Comparison of ENCODE assay signal across 1 cellular context in genomic region chr1:27858072-27858948, GRCh38.
TF ChIP-seq lines count a peak whose summit lies in the region.

No MANE protein-coding gene starts in this region.

TF ChIP-seq in K562, 482 proteins besides CTCF, POLR2A, EP300 and RAD21 (continued from another document and continues in another):
- TF ChIP-seq MAFK (IDR thresholded peaks at IDR 0.05; ENCODE audit: low read length): 0 out of 2 replicates have a peak, but pooled peaks have one; percentile 10
- TF ChIP-seq HDAC1 (IDR thresholded peaks at IDR 0.05): no peak
- no peak for TF ChIP-seq TFE3 (CRISPR knock-in tag; IDR thresholded peaks at IDR 0.05)
- TF ChIP-seq SETDB1 (IDR thresholded peaks at IDR 0.05; ENCODE audit: low read length): no peak
- TF ChIP-seq HNRNPH1 (optimal IDR thresholded peaks at IDR 0.05; ENCODE audit: low read depth, low read length): no peak
- TF ChIP-seq ZNF707 (CRISPR knock-in tag; conservative IDR thresholded peaks at IDR 0.05): no peak
- no peak for TF ChIP-seq ZNF324 (CRISPR knock-in tag; IDR thresholded peaks at IDR 0.05)
- TF ChIP-seq NCOR1 (IDR thresholded peaks at IDR 0.05): no peak
- no peak for TF ChIP-seq THAP7 (CRISPR knock-in tag; IDR thresholded peaks at IDR 0.05)
- TF ChIP-seq PHB (CRISPR knock-in tag; IDR thresholded peaks at IDR 0.05): no peak
- no peak for TF ChIP-seq ZNF785 (CRISPR knock-in tag; IDR thresholded peaks at IDR 0.05)
- TF ChIP-seq SRSF7 (optimal IDR thresholded peaks at IDR 0.05; ENCODE audit: low read depth, low read length): no peak
- TF ChIP-seq, protein P1, sequence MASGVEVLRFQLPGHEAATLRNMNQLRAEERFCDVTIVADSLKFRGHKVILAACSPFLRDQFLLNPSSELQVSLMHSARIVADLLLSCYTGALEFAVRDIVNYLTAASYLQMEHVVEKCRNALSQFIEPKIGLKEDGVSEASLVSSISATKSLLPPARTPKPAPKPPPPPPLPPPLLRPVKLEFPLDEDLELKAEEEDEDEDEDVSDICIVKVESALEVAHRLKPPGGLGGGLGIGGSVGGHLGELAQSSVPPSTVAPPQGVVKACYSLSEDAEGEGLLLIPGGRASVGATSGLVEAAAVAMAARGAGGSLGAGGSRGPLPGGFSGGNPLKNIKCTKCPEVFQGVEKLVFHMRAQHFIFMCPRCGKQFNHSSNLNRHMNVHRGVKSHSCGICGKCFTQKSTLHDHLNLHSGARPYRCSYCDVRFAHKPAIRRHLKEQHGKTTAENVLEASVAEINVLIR (CRISPR knock-in tag; IDR thresholded peaks at IDR 0.05): no peak
- TF ChIP-seq FOSL1 (tag; conservative IDR thresholded peaks at IDR 0.05): no peak
- no peak for TF ChIP-seq STAT5B (CRISPR knock-in tag; IDR thresholded peaks at IDR 0.05)
- TF ChIP-seq KDM5B (IDR thresholded peaks at IDR 0.05; ENCODE audit: insufficient replicate concordance, low read depth, low read length): no peak
- no peak for TF ChIP-seq E2F3 (CRISPR knock-in tag; IDR thresholded peaks at IDR 0.05)
- TF ChIP-seq HOXB6 (CRISPR knock-in tag; IDR thresholded peaks at IDR 0.05; ENCODE audit: borderline replicate concordance): no peak
- no peak for TF ChIP-seq EGR1 (conservative IDR thresholded peaks at IDR 0.05)
- no peak for TF ChIP-seq TAF1 (IDR thresholded peaks at IDR 0.05; ENCODE audit: control insufficient read depth, extremely low read depth, insufficient read depth, low read length, severe bottlenecking)
- TF ChIP-seq CTBP1 (IDR thresholded peaks at IDR 0.05; ENCODE audit: borderline replicate concordance): peak; percentile 68; the same call in 1 of the 2 replicates
- TF ChIP-seq CHD2 (IDR thresholded peaks at IDR 0.05; ENCODE audit: low read depth, low read length): no peak
- TF ChIP-seq ZNF197 (CRISPR knock-in tag; IDR thresholded peaks at IDR 0.05; ENCODE audit: low read depth): no peak
- no peak for TF ChIP-seq SMARCA5 (IDR thresholded peaks at IDR 0.05)
- TF ChIP-seq PHTF2 (CRISPR knock-in tag; IDR thresholded peaks at IDR 0.05): no peak
- no peak for TF ChIP-seq BCLAF1 (IDR thresholded peaks at IDR 0.05; ENCODE audit: borderline replicate concordance in 1 of 2, control insufficient read depth in 1 of 2, low read depth in 2 of 2, low read length in 1 of 2)
- TF ChIP-seq, protein P2, sequence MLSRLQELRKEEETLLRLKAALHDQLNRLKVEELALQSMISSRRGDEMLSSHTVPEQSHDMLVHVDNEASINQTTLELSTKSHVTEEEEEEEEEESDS (CRISPR knock-in tag; IDR thresholded peaks at IDR 0.05): no peak
- peak; percentile 58 to 92; a peak in 3 of 4 replicates for TF ChIP-seq MAZ (CRISPR knock-in tag; conservative IDR thresholded peaks at IDR 0.05 in 1 of 2, IDR thresholded peaks at IDR 0.05 in 1 of 2)
- TF ChIP-seq, protein P3, sequence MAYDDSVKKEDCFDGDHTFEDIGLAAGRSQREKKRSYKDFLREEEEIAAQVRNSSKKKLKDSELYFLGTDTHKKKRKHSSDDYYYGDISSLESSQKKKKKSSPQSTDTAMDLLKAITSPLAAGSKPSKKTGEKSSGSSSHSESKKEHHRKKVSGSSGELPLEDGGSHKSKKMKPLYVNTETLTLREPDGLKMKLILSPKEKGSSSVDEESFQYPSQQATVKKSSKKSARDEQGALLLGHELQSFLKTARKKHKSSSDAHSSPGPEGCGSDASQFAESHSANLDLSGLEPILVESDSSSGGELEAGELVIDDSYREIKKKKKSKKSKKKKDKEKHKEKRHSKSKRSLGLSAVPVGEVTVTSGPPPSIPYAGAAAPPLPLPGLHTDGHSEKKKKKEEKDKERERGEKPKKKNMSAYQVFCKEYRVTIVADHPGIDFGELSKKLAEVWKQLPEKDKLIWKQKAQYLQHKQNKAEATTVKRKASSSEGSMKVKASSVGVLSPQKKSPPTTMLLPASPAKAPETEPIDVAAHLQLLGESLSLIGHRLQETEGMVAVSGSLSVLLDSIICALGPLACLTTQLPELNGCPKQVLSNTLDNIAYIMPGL (CRISPR knock-in tag; IDR thresholded peaks at IDR 0.05): no peak
- TF ChIP-seq TCF7L2 (IDR thresholded peaks at IDR 0.05; ENCODE audit: low read depth, low read length): no peak
- TF ChIP-seq ZNF445 (CRISPR knock-in tag; IDR thresholded peaks at IDR 0.05; ENCODE audit: low read depth): no peak
- TF ChIP-seq MAFG (tag; conservative IDR thresholded peaks at IDR 0.05): no peak
- no peak for TF ChIP-seq IFI16 (CRISPR knock-in tag; IDR thresholded peaks at IDR 0.05)
- no peak for TF ChIP-seq GATA2 (CRISPR knock-in tag; IDR thresholded peaks at IDR 0.05)
- no peak for TF ChIP-seq KLF10 (CRISPR knock-in tag; IDR thresholded peaks at IDR 0.05)
- no peak for TF ChIP-seq ZFPM2 (CRISPR knock-in tag; IDR thresholded peaks at IDR 0.05)
- no peak for TF ChIP-seq E2F8 (IDR thresholded peaks at IDR 0.05; ENCODE audit: low read depth, partially characterized antibody)
- no peak for TF ChIP-seq TAF15 (IDR thresholded peaks at IDR 0.05; ENCODE audit: low read depth, low read length)
- no peak for TF ChIP-seq ZNF124 (CRISPR knock-in tag; IDR thresholded peaks at IDR 0.05)
- TF ChIP-seq, protein P4, sequence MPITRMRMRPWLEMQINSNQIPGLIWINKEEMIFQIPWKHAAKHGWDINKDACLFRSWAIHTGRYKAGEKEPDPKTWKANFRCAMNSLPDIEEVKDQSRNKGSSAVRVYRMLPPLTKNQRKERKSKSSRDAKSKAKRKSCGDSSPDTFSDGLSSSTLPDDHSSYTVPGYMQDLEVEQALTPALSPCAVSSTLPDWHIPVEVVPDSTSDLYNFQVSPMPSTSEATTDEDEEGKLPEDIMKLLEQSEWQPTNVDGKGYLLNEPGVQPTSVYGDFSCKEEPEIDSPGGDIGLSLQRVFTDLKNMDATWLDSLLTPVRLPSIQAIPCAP (CRISPR knock-in tag; IDR thresholded peaks at IDR 0.05; ENCODE audit: borderline replicate concordance): no peak
- TF ChIP-seq KDM2B (CRISPR knock-in tag; IDR thresholded peaks at IDR 0.05): no peak
- TF ChIP-seq TFAP4 (CRISPR knock-in tag; IDR thresholded peaks at IDR 0.05; ENCODE audit: borderline replicate concordance): peak; percentile 48; the same call in 1 of the 2 replicates
- no peak for TF ChIP-seq ZSCAN32 (CRISPR knock-in tag; IDR thresholded peaks at IDR 0.05)
- TF ChIP-seq HDAC6 (IDR thresholded peaks at IDR 0.05; ENCODE audit: low read depth, low read length): no peak
- no peak for TF ChIP-seq SPI1 (IDR thresholded peaks at IDR 0.05; ENCODE audit: borderline replicate concordance, low read depth, low read length)
- TF ChIP-seq, protein P5, sequence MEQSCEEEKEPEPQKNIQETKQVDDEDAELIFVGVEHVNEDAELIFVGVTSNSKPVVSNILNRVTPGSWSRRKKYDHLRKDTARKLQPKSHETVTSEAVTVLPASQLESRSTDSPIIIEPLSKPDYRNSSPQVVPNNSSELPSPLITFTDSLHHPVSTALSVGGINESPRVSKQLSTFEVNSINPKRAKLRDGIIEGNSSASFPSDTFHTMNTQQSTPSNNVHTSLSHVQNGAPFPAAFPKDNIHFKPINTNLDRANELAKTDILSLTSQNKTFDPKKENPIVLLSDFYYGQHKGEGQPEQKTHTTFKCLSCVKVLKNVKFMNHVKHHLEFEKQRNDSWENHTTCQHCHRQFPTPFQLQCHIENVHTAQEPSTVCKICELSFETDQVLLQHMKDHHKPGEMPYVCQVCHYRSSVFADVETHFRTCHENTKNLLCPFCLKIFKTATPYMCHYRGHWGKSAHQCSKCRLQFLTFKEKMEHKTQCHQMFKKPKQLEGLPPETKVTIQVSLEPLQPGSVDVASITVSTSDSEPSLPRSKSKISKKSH (CRISPR knock-in tag; IDR thresholded peaks at IDR 0.05): no peak
- TF ChIP-seq SNRNP70 (optimal IDR thresholded peaks at IDR 0.05; ENCODE audit: low read depth, low read length): no peak
- TF ChIP-seq ARID2 (IDR thresholded peaks at IDR 0.05): 0 out of 2 replicates have a peak, but pooled peaks have one; percentile 74
- TF ChIP-seq, protein P6, sequence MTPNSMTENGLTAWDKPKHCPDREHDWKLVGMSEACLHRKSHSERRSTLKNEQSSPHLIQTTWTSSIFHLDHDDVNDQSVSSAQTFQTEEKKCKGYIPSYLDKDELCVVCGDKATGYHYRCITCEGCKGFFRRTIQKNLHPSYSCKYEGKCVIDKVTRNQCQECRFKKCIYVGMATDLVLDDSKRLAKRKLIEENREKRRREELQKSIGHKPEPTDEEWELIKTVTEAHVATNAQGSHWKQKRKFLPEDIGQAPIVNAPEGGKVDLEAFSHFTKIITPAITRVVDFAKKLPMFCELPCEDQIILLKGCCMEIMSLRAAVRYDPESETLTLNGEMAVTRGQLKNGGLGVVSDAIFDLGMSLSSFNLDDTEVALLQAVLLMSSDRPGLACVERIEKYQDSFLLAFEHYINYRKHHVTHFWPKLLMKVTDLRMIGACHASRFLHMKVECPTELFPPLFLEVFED (CRISPR knock-in tag; conservative IDR thresholded peaks at IDR 0.05): no peak
